In genomic region chr14:104855532-104856090, GRCh38 we compare ENCODE assay signal across 13 cellular contexts.
"Had no signal": no experiment of that assay in that cellular context is flagged by ENCODE, and none has a peak within 500 bp of the region (broad histone marks: within the 10 kb centered on the region; RNA-seq: fewer than 3 reads in every experiment).

No MANE protein-coding gene starts in this region.

- H3K9me3 Mint-ChIP-seq: activated T-helper 17 cell treated with anti-CD3 and anti-CD28 coated beads, Interleukin-2, amount 50 U/mL, for 72 hours; nephron had no signal

- H3K36me3 ChIP-seq: adrenal gland, heart left ventricle had no signal

- DNase-seq: activated CD4-positive, alpha-beta T cell treated with anti-CD3 and anti-CD28 coated beads for 48 hours; activated naive CD4-positive, alpha-beta T cell treated with anti-CD3 and anti-CD28 coated beads, Interleukin-2, amount 50 U/mL, for 16 hours; activated T-cell treated with anti-CD3 and anti-CD28 coated beads for 4 hours; adrenal gland; foreskin melanocyte; heart left ventricle; islet precursor cell; left ventricle myocardium superior; mesenchymal stem cell; substantia nigra; trophoblast cell had no signal

- H3K27ac Mint-ChIP-seq: activated T-helper 17 cell treated with anti-CD3 and anti-CD28 coated beads, Interleukin-2, amount 50 U/mL, for 72 hours; nephron had no signal

- H3K4me3 ChIP-seq: adrenal gland, heart left ventricle had no signal

- H3K27me3 ChIP-seq: adrenal gland had no signal

- H3K4me1 ChIP-seq: adrenal gland, heart left ventricle had no signal

- ATAC-seq: activated T-helper 17 cell treated with anti-CD3 and anti-CD28 coated beads, Interleukin-2, amount 50 U/mL, for 72 hours; left ventricle myocardium superior had no signal

- H3K4me3 Mint-ChIP-seq: activated T-helper 17 cell treated with anti-CD3 and anti-CD28 coated beads, Interleukin-2, amount 50 U/mL, for 72 hours; nephron had no signal

- H3K4me1 Mint-ChIP-seq: activated T-helper 17 cell treated with anti-CD3 and anti-CD28 coated beads, Interleukin-2, amount 50 U/mL, for 72 hours; nephron had no signal

- H3K27ac ChIP-seq: adrenal gland, heart left ventricle had no signal

- H3K9me3 ChIP-seq: adrenal gland, heart left ventricle had no signal
